In the genomic region with DNA sequence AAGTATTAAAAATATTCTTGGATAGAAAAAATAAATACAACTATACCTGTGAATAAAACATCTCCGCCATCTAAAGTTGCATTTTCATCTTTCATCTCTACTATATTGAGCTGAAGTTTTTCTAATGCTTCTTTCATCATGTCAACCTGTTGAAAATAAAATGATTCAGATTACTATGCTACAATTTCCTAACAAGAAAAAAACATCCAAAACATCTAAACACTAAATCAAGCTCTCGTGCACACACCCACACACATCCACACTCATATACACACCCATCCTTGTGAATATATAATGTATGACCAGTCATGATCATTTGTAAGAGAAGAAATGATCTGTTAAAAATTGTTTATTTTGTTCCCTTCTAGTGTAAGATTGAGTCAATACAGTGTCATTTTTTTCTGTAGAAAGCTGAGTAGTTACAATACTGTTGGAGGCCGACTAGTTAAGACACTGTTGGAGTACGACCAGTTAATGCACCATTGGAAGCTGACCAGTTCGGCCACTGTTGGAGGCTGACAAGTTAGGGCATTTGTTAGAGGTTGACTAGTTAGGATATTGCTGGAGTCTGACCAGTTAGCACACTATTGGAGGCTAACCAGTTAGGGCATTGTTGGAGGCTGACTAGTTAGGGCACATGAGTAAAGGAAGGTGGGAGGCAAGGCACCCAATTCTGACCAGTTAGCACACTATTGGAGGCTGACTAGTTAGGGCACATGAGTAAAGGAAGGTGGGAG, we compare ENCODE assay signal across 15 cellular contexts.
"Had no signal": no experiment of that assay in that cellular context is flagged by ENCODE, and none has a peak within 500 bp of the region (broad histone marks: within the 10 kb centered on the region; RNA-seq: fewer than 3 reads in every experiment).

No MANE protein-coding gene starts in this region.

- H3K4me1 ChIP-seq: colonic mucosa had no signal

- H3K27me3 ChIP-seq: ascending aorta, cardiac muscle cell, colonic mucosa, right atrium auricular region, thyroid gland had no signal

- H3K9me3 Mint-ChIP-seq: activated CD4-positive, alpha-beta memory T cell treated with anti-CD3 and anti-CD28 coated beads for 36 hours; activated naive CD8-positive, alpha-beta T cell treated with anti-CD3 and anti-CD28 coated beads, Interleukin-2, amount 50 U/mL, for 24 hours; neural crest cell; stimulated activated effector memory CD8-positive, alpha-beta T cell treated with anti-CD3 and anti-CD28 coated beads, Interleukin-12 subunit alpha, Interleukin-12 subunit beta, amount 100 ng/mL, for 72 hours had no signal

- DNase-seq: activated CD4-positive, alpha-beta memory T cell treated with anti-CD3 and anti-CD28 coated beads for 36 hours; activated naive CD4-positive, alpha-beta T cell; activated naive CD8-positive, alpha-beta T cell treated with anti-CD3 and anti-CD28 coated beads, Interleukin-2, amount 50 U/mL, for 24 hours; activated T-cell treated with anti-CD3 and anti-CD28 coated beads, Interleukin-2, amount 50 U/mL, for 48 hours; colonic mucosa; kidney; posterior cingulate gyrus; T-helper 9 cell; thyroid gland had no signal

- H3K27ac Mint-ChIP-seq: activated CD4-positive, alpha-beta memory T cell treated with anti-CD3 and anti-CD28 coated beads for 36 hours; activated naive CD8-positive, alpha-beta T cell treated with anti-CD3 and anti-CD28 coated beads, Interleukin-2, amount 50 U/mL, for 24 hours; stimulated activated effector memory CD8-positive, alpha-beta T cell treated with anti-CD3 and anti-CD28 coated beads, Interleukin-12 subunit alpha, Interleukin-12 subunit beta, amount 100 ng/mL, for 72 hours had no signal

- H3K4me3 ChIP-seq: ascending aorta, cardiac muscle cell, colonic mucosa, right atrium auricular region, smooth muscle cell, thyroid gland had no signal

- H3K9me3 ChIP-seq: ascending aorta, colonic mucosa, right atrium auricular region, thyroid gland had no signal

- ATAC-seq: activated naive CD8-positive, alpha-beta T cell treated with anti-CD3 and anti-CD28 coated beads, Interleukin-2, amount 50 U/mL, for 24 hours; stimulated activated effector memory CD8-positive, alpha-beta T cell treated with anti-CD3 and anti-CD28 coated beads, Interleukin-12 subunit alpha, Interleukin-12 subunit beta, amount 100 ng/mL, for 72 hours had no signal

- H3K27ac ChIP-seq: cardiac muscle cell, colonic mucosa, thyroid gland had no signal

- H3K4me3 Mint-ChIP-seq: activated CD4-positive, alpha-beta memory T cell treated with anti-CD3 and anti-CD28 coated beads for 36 hours; activated naive CD8-positive, alpha-beta T cell treated with anti-CD3 and anti-CD28 coated beads, Interleukin-2, amount 50 U/mL, for 24 hours; neural crest cell; stimulated activated effector memory CD8-positive, alpha-beta T cell treated with anti-CD3 and anti-CD28 coated beads, Interleukin-12 subunit alpha, Interleukin-12 subunit beta, amount 100 ng/mL, for 72 hours had no signal

- H3K36me3 ChIP-seq: ascending aorta, cardiac muscle cell, colonic mucosa, right atrium auricular region, thyroid gland had no signal

- H3K4me1 Mint-ChIP-seq: activated naive CD8-positive, alpha-beta T cell treated with anti-CD3 and anti-CD28 coated beads, Interleukin-2, amount 50 U/mL, for 24 hours; stimulated activated effector memory CD8-positive, alpha-beta T cell treated with anti-CD3 and anti-CD28 coated beads, Interleukin-12 subunit alpha, Interleukin-12 subunit beta, amount 100 ng/mL, for 72 hours had no signal

- H3K27me3 Mint-ChIP-seq: activated naive CD8-positive, alpha-beta T cell treated with anti-CD3 and anti-CD28 coated beads, Interleukin-2, amount 50 U/mL, for 24 hours had no signal

- H3K36me3 Mint-ChIP-seq: activated CD4-positive, alpha-beta memory T cell treated with anti-CD3 and anti-CD28 coated beads for 36 hours; stimulated activated effector memory CD8-positive, alpha-beta T cell treated with anti-CD3 and anti-CD28 coated beads, Interleukin-12 subunit alpha, Interleukin-12 subunit beta, amount 100 ng/mL, for 72 hours had no signal
